15 cellular contexts compared by ENCODE assay signal in the genomic region with DNA sequence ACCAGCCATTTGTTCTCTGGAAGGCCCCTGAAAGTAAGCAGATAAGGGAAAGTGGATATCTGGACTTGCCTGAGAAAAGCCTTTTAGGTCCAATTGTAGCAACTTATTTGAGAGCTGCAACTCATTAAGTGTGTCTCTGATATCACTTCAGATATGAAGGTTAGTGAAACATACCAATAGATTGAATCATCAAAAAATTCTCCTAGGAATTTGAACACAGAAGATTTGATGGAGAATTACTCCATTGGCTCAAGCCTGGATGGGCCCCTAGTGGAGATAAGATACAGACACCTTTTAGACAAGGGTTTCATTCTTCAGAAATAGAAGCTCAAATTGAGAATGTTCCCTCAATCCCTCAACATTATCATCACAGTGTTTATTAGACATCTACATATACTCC.
A peak's percentile ranks its signal among the peaks of the same experiment; 100 is the strongest.
DNase-seq lines count a peak whose midpoint lies in the region; ATAC-seq and TF ChIP-seq lines count a peak whose summit lies in the region.
"Had no signal": no experiment of that assay in that cellular context is flagged by ENCODE, and none has a peak within 500 bp of the region (broad histone marks: within the 10 kb centered on the region; RNA-seq: fewer than 3 reads in every experiment).

No MANE protein-coding gene starts in this region.

- no peak overlapping the region for H3K27ac Mint-ChIP-seq in activated naive CD8-positive, alpha-beta T cell treated with anti-CD3 and anti-CD28 coated beads for 36 hours
- H3K27ac Mint-ChIP-seq in stimulated activated naive CD8-positive, alpha-beta T cell treated with anti-CD3 and anti-CD28 coated beads, Interleukin-15, amount 100 ng/mL, for 72 hours: no peak overlapping the region
- H3K27ac Mint-ChIP-seq: memory B cell had no signal

- H3K27ac ChIP-seq in ACC112 (ENCODE audit: low read depth, low read length) (no peak overlapping the region), WERI-Rb-1 (no peak overlapping the region)
- H3K27ac ChIP-seq: BLaER1, prostate gland had no signal

- H3K9me3 Mint-ChIP-seq in activated naive CD8-positive, alpha-beta T cell treated with anti-CD3 and anti-CD28 coated beads for 36 hours: no peaks in the 10 kb centered on the region
- H3K9me3 Mint-ChIP-seq in stimulated activated naive CD8-positive, alpha-beta T cell treated with anti-CD3 and anti-CD28 coated beads, Interleukin-15, amount 100 ng/mL, for 72 hours: no peaks in the 10 kb centered on the region
- H3K9me3 Mint-ChIP-seq: central memory CD8-positive, alpha-beta T cell; memory B cell had no signal

- DNase-seq in HCEC 1CT (peak; percentile 52), WERI-Rb-1 (no peak), foreskin melanocyte (peak; percentile 16), NCI-H2171 treated with DMSO at 0.1 percent for 48 hours (lab: John Stamatoyannopoulos, UW) (no peak), iPS-NIHi11 (ENCODE audit: low spot score) (no peak)
- no peak for DNase-seq in activated naive CD8-positive, alpha-beta T cell treated with anti-CD3 and anti-CD28 coated beads for 36 hours
- DNase-seq in stimulated activated naive CD8-positive, alpha-beta T cell treated with anti-CD3 and anti-CD28 coated beads, Interleukin-15, amount 100 ng/mL, for 72 hours: no peak
- DNase-seq: NCI-H345, SIG-M5, substantia nigra had no signal

- H3K27me3 ChIP-seq in ACC112 (ENCODE audit: insufficient read depth, low read length) (no peaks in the 10 kb centered on the region), WERI-Rb-1 (ENCODE audit: insufficient read depth, low read depth, severe bottlenecking) (no peaks in the 10 kb centered on the region)
- H3K27me3 ChIP-seq: BLaER1 had no signal

- no peaks in the 10 kb centered on the region for H3K4me1 Mint-ChIP-seq in activated naive CD8-positive, alpha-beta T cell treated with anti-CD3 and anti-CD28 coated beads for 36 hours
- no peaks in the 10 kb centered on the region for H3K4me1 Mint-ChIP-seq in stimulated activated naive CD8-positive, alpha-beta T cell treated with anti-CD3 and anti-CD28 coated beads, Interleukin-15, amount 100 ng/mL, for 72 hours

- TF ChIP-seq CTCF in WERI-Rb-1 (IDR thresholded peaks at IDR 0.05; ENCODE audit: low read depth, low read length): 0 out of 2 replicates have a peak, but pooled peaks have one; percentile 1

- peaks cover 12% of the 10 kb centered on the region for H3K4me1 ChIP-seq in ACC112 (ENCODE audit: control insufficient read depth, insufficient read depth, low read length, unreplicated experiment)
- H3K4me1 ChIP-seq: prostate gland had no signal

- H3K4me3 ChIP-seq in ACC112 (ENCODE audit: low read depth, low read length): no peak overlapping the region
- no peak overlapping the region for H3K4me3 ChIP-seq in WERI-Rb-1 (ENCODE audit: low read depth, low read length)
- H3K4me3 ChIP-seq: BLaER1, prostate gland had no signal

- H3K27me3 Mint-ChIP-seq in activated naive CD8-positive, alpha-beta T cell treated with anti-CD3 and anti-CD28 coated beads for 36 hours: no peaks in the 10 kb centered on the region
- H3K27me3 Mint-ChIP-seq in stimulated activated naive CD8-positive, alpha-beta T cell treated with anti-CD3 and anti-CD28 coated beads, Interleukin-15, amount 100 ng/mL, for 72 hours: no peaks in the 10 kb centered on the region
- H3K27me3 Mint-ChIP-seq: central memory CD8-positive, alpha-beta T cell; memory B cell had no signal

- H3K79me2 ChIP-seq in ACC112 (ENCODE audit: control insufficient read depth, insufficient read depth, low read length, unreplicated experiment): no peaks in the 10 kb centered on the region

- no peaks in the 10 kb centered on the region for H3K36me3 Mint-ChIP-seq in activated naive CD8-positive, alpha-beta T cell treated with anti-CD3 and anti-CD28 coated beads for 36 hours

- H3K36me3 ChIP-seq in ACC112 (ENCODE audit: insufficient read depth, low read length) (no peaks in the 10 kb centered on the region), WERI-Rb-1 (no peaks in the 10 kb centered on the region)
- H3K36me3 ChIP-seq: BLaER1, prostate gland had no signal

- H3K4me3 Mint-ChIP-seq in activated naive CD8-positive, alpha-beta T cell treated with anti-CD3 and anti-CD28 coated beads for 36 hours: no peak overlapping the region
- no peak overlapping the region for H3K4me3 Mint-ChIP-seq in stimulated activated naive CD8-positive, alpha-beta T cell treated with anti-CD3 and anti-CD28 coated beads, Interleukin-15, amount 100 ng/mL, for 72 hours
- H3K4me3 Mint-ChIP-seq: central memory CD8-positive, alpha-beta T cell; memory B cell had no signal

- ATAC-seq in stimulated activated naive CD8-positive, alpha-beta T cell treated with anti-CD3 and anti-CD28 coated beads, Interleukin-15, amount 100 ng/mL, for 72 hours: no peak

- H2AFZ ChIP-seq in ACC112 (ENCODE audit: low read length, unreplicated experiment): peak overlapping the region; percentile 33

- H3K9me3 ChIP-seq in WERI-Rb-1 (ENCODE audit: severe bottlenecking): no peaks in the 10 kb centered on the region
- H3K9me3 ChIP-seq: BLaER1, prostate gland had no signal

Comparison
In these comparisons a context has a peak if more than half of its experiments do, and no peak if none do; other contexts are left out.
1. DNase-seq: peak in HCEC 1CT (single experiment) and foreskin melanocyte (single experiment); none in WERI-Rb-1 (single experiment), NCI-H2171 treated with DMSO at 0.1 percent for 48 hours (single experiment), activated naive CD8-positive, alpha-beta T cell treated with anti-CD3 and anti-CD28 coated beads for 36 hours (single experiment), stimulated activated naive CD8-positive, alpha-beta T cell treated with anti-CD3 and anti-CD28 coated beads, Interleukin-15, amount 100 ng/mL, for 72 hours (0 of 2) and iPS-NIHi11 (single experiment).